1 cellular context compared by ENCODE assay signal in the genomic region with DNA sequence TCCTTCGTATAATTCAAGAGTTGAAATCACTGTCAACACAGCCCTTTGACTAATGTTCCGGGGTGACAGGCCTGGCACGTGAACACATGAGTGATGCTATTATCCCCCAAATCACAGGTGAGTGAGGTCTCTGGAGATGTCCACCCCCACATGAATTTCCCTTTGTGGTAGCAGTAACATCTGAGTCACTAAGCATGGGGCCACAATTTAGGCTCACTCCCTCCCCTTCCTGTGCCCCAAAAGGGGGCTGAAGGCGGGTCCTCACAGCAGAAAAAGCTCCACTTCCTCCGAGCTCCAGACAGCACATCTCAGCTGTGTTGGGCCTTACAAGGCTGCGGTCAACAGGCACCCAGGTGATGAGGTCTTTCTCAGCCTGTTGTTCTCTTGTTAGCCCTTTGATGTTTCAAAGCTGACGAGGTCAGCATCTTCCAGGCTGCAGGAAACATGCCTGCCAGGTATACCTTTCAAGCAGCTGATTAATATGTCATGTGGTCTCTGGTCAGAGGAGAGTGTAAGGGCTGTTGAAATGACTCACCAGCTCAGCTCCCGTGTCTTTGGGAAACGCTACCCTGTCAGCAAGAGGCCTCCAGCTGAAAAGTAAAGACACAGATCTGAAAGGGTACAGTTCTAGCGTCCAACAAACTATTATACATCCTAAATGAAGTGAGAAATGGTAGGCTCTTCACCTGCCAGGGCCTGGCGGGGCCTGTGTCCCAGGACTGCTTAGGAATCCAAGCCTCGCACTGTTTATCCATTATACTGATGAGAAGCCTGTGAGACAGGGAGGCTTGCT.
TF ChIP-seq lines count a peak whose summit lies in the region.

No MANE protein-coding gene starts in this region.

TF ChIP-seq in WTC11, 78 proteins besides CTCF, POLR2A, EP300 and RAD21 (continued from another document):
- TF ChIP-seq MXD4 (CRISPR knock-in tag; IDR thresholded peaks at IDR 0.05; ENCODE audit: borderline replicate concordance) (no peak), FOXP1 (CRISPR knock-in tag; IDR thresholded peaks at IDR 0.05; ENCODE audit: borderline replicate concordance) (no peak), NR3C1 (CRISPR knock-in tag; conservative IDR thresholded peaks at IDR 0.05; ENCODE audit: low read depth) (no peak), JAZF1 (CRISPR knock-in tag; IDR thresholded peaks at IDR 0.05) (no peak)
